ENCODE assay signal across 9 cellular contexts in the genomic region with DNA sequence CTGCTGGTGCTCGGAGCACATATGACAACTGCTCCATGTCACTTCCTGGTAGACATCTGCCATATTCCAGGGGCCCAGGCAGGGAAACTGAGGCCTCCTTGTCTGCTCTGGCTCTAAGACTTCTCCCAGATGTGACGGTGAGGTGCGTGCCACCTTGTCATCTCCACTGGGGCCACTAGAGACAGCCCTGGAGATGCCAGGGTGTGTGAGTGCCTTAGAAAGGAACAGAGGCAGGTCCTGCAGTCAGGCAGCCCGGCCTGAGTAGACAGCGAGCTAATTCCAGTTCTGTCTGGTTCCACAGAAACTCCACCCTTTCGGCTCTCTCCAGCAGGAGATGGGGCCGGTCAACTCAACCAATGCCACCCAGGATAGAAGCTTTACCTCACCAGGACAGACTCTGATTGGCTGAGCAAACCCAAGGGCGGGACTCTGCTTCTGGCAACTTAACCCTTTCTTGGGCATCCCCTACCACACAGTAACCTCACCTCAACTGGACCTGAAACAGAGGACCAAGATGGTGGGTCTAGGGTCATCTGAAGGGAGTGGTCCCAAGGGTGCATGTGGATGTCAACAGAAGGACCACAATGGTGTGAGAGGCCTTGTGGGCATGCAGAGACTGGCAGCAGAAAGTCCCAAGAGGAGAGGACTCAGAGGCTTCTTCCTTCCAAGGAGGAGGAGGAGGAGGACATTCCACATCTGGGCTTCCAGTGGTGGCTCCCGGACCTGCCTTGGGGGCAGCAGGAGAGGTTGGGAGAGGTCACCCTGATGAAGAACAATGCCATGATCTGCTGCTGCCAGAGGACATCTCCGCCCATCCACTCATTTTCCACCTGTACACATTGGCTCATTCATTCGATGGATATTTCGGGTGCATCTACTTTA.
A peak's percentile ranks its signal among the peaks of the same experiment; 100 is the strongest.
DNase-seq lines count a peak whose midpoint lies in the region; ATAC-seq, FAIRE-seq and TF ChIP-seq lines count a peak whose summit lies in the region.
"Had no signal": no experiment of that assay in that cellular context is flagged by ENCODE, and none has a peak within 500 bp of the region (broad histone marks: within the 10 kb centered on the region; RNA-seq: fewer than 3 reads in every experiment).

No MANE protein-coding gene starts in this region.

- no peak for ATAC-seq in GM21447 (IDR thresholded peaks at IDR 0.05; ENCODE audit: unreplicated experiment)

- no peak for TF ChIP-seq CTCF in 22Rv1 (IDR thresholded peaks at IDR 0.05)
- no peak for TF ChIP-seq CTCF in astrocyte (IDR thresholded peaks at IDR 0.05; ENCODE audit: insufficient read depth, low read depth, low read length)
- TF ChIP-seq CTCF in vagina (IDR thresholded peaks at IDR 0.05) = no peak

- no peak for TF ChIP-seq POLR2A in vagina (IDR thresholded peaks at IDR 0.05)

- H3K79me2 ChIP-seq in astrocyte (ENCODE audit: insufficient read depth, low read length) = no peaks in the 10 kb centered on the region

- H3K9ac ChIP-seq in astrocyte (ENCODE audit: low read length) = peak overlapping the region; percentile 29

- H3K4me3 ChIP-seq in astrocyte (ENCODE audit: insufficient read depth, low read depth, low read length) = no peak overlapping the region
- no peak overlapping the region for H3K4me3 ChIP-seq in vagina

- FAIRE-seq in astrocyte (lab: Jason Lieb, UNC) = no peak

- H3K9me3 Mint-ChIP-seq in astrocyte (ENCODE audit: unreplicated experiment) (peaks cover 5% of the 10 kb centered on the region), immature natural killer cell (no peaks in the 10 kb centered on the region)

- DNase-seq in HuH-7.5 (ENCODE audit: low spot score) = peak; percentile 43
- DNase-seq in astrocyte (ENCODE audit: low read depth) = peak; percentile 45
- DNase-seq in immature natural killer cell = no peak
- no peak for DNase-seq in NCI-H2171 (lab: John Stamatoyannopoulos, UW)
- no peak for DNase-seq in effector CD4-positive, alpha-beta T cell
- DNase-seq in vagina (ENCODE audit: extremely low spot score in 2 of 2) = no peak
- DNase-seq: DND-41 had no signal

- H3K4me3 Mint-ChIP-seq in astrocyte (ENCODE audit: unreplicated experiment) (no peak overlapping the region), immature natural killer cell (peak overlapping the region; percentile 4 to 32 (median 15))

- H4K20me1 ChIP-seq in astrocyte (ENCODE audit: insufficient read depth, low read length) = no peaks in the 10 kb centered on the region

- H3K27ac Mint-ChIP-seq in astrocyte (ENCODE audit: unreplicated experiment) (no peak overlapping the region), immature natural killer cell (peak overlapping the region; percentile 75 to 94 (median 88))

- H3K27ac ChIP-seq in 22Rv1 (peak overlapping the region; percentile 78), astrocyte (ENCODE audit: low read depth, low read length) (no peak overlapping the region), vagina (no peak overlapping the region)

- H3K36me3 ChIP-seq in astrocyte (ENCODE audit: insufficient read depth, low read length) (no peaks in the 10 kb centered on the region), vagina (no peaks in the 10 kb centered on the region)

- H3K9me3 ChIP-seq in astrocyte (ENCODE audit: insufficient read depth, low read depth, low read length) (no peaks in the 10 kb centered on the region), vagina (no peaks in the 10 kb centered on the region)

- no peak overlapping the region for H2AFZ ChIP-seq in astrocyte (ENCODE audit: low read depth, low read length)

- intact Hi-C loops in vagina (cut with DNase I) = no loop called here

- no peaks in the 10 kb centered on the region for H3K4me1 ChIP-seq in astrocyte (ENCODE audit: insufficient read depth, low read length)
- H3K4me1 ChIP-seq in vagina = no peaks in the 10 kb centered on the region

- H3K4me1 Mint-ChIP-seq in astrocyte (ENCODE audit: low read depth, unreplicated experiment) (peaks cover 14% of the 10 kb centered on the region), immature natural killer cell (peaks cover 96 to 100% of the 10 kb centered on the region in 2 donors)

- no peak overlapping the region for H3K4me2 ChIP-seq in astrocyte (ENCODE audit: low read length)

- H3K36me3 Mint-ChIP-seq in astrocyte (ENCODE audit: low read depth, unreplicated experiment) = peaks cover 5% of the 10 kb centered on the region
- peaks cover 3 to 59% (median 9%) of the 10 kb centered on the region in 3 donors for H3K36me3 Mint-ChIP-seq in immature natural killer cell

- peaks cover 38% of the 10 kb centered on the region for H3K27me3 Mint-ChIP-seq in astrocyte (ENCODE audit: low read depth, unreplicated experiment)
- H3K27me3 Mint-ChIP-seq in immature natural killer cell (ENCODE audit: low read depth in 3 of 3) = peaks cover 0 to 3% (median 3%) of the 10 kb centered on the region in 3 donors

- no peaks in the 10 kb centered on the region for H3K27me3 ChIP-seq in astrocyte (ENCODE audit: insufficient read depth, low read length)
- no peaks in the 10 kb centered on the region for H3K27me3 ChIP-seq in vagina

Comparison
In these comparisons a context has a peak if more than half of its experiments do, and no peak if none do; other contexts are left out.
1. DNase-seq: peak in HuH-7.5 (single experiment) and astrocyte (single experiment); none in immature natural killer cell (0 of 3), NCI-H2171 (single experiment), effector CD4-positive, alpha-beta T cell (single experiment) and vagina (0 of 2).